In genomic region chr20:21520702-21521595, GRCh38 we compare ENCODE assay signal across 9 cellular contexts. TPM values are rescaled to one million over a fixed set of nuclear protein-coding genes. Genes with fewer than 3 reads are reported as not detected.
DNase-seq lines count a peak whose midpoint lies in the region; ATAC-seq and TF ChIP-seq lines count a peak whose summit lies in the region.
"Had no signal": no experiment of that assay in that cellular context is flagged by ENCODE, and none has a peak within 500 bp of the region (broad histone marks: within the 10 kb centered on the region; RNA-seq: fewer than 3 reads in every experiment).

No MANE protein-coding gene starts in this region.

- H3K36me3 Mint-ChIP-seq in stimulated activated naive CD8-positive, alpha-beta T cell treated with anti-CD3 and anti-CD28 coated beads, Interleukin-15, Interleukin-2, amounts not matched to agents 100 ng/mL and 50 ng/mL, for 24 hours (ENCODE audit: low read depth): no peaks in the 10 kb centered on the region

- no peak for DNase-seq in stimulated activated naive CD8-positive, alpha-beta T cell treated with anti-CD3 and anti-CD28 coated beads, Interleukin-15, Interleukin-2, amounts not matched to agents 100 U/mL and 50 U/mL, for 24 hours
- DNase-seq in NAMALWA (ENCODE audit: low spot score): no peak
- DNase-seq in cerebellum (ENCODE audit: low spot score): no peak
- DNase-seq in MG63: no peak
- no peak for DNase-seq in RPMI8226

- peaks cover 100% of the 10 kb centered on the region for H3K27me3 ChIP-seq in iPS-15b (ENCODE audit: control insufficient read depth, insufficient read depth, low read length)
- peaks cover 14% of the 10 kb centered on the region for H3K27me3 ChIP-seq in MG63

- peak overlapping the region; percentile 42 for H3K27ac Mint-ChIP-seq in stimulated activated naive CD8-positive, alpha-beta T cell treated with anti-CD3 and anti-CD28 coated beads, Interleukin-15, Interleukin-2, amounts not matched to agents 100 ng/mL and 50 ng/mL, for 24 hours

- peak overlapping the region; percentile 15 for H3K4me3 Mint-ChIP-seq in stimulated activated naive CD8-positive, alpha-beta T cell treated with anti-CD3 and anti-CD28 coated beads, Interleukin-15, Interleukin-2, amounts not matched to agents 100 ng/mL and 50 ng/mL, for 24 hours

- peak overlapping the region; percentile 56 for H3K4me3 ChIP-seq in iPS-15b (ENCODE audit: low read depth, low read length)
- no peak overlapping the region for H3K4me3 ChIP-seq in MG63
- H3K4me3 ChIP-seq: left lung had no signal

- no peak overlapping the region for H3K9ac ChIP-seq in iPS-15b (ENCODE audit: low read depth, low read length)

- peaks cover 89% of the 10 kb centered on the region for H3K27me3 Mint-ChIP-seq in stimulated activated naive CD8-positive, alpha-beta T cell treated with anti-CD3 and anti-CD28 coated beads, Interleukin-15, Interleukin-2, amounts not matched to agents 100 ng/mL and 50 ng/mL, for 24 hours

- H3K4me1 Mint-ChIP-seq in stimulated activated naive CD8-positive, alpha-beta T cell treated with anti-CD3 and anti-CD28 coated beads, Interleukin-15, Interleukin-2, amounts not matched to agents 100 ng/mL and 50 ng/mL, for 24 hours (ENCODE audit: low read depth): peaks cover 24% of the 10 kb centered on the region

- ATAC-seq in stimulated activated naive CD8-positive, alpha-beta T cell treated with anti-CD3 and anti-CD28 coated beads, Interleukin-15, Interleukin-2, amounts not matched to agents 100 U/mL and 50 U/mL, for 24 hours: no peak
- ATAC-seq: left lung had no signal

- peak; percentile 62 for TF ChIP-seq CTCF in VCaP (conservative IDR thresholded peaks at IDR 0.05)

- H3K4me1 ChIP-seq in iPS-15b (ENCODE audit: control insufficient read depth, insufficient read depth, low read length): peaks cover 15% of the 10 kb centered on the region

- H3K27ac ChIP-seq in VCaP: peak overlapping the region; percentile 75
- H3K27ac ChIP-seq: left lung had no signal

- no peaks in the 10 kb centered on the region for H3K9me3 ChIP-seq in iPS-15b (ENCODE audit: control insufficient read depth, insufficient read depth, low read length)
- no peaks in the 10 kb centered on the region for H3K9me3 ChIP-seq in MG63
- H3K9me3 ChIP-seq: left lung had no signal

- no peaks in the 10 kb centered on the region for H3K9me3 Mint-ChIP-seq in stimulated activated naive CD8-positive, alpha-beta T cell treated with anti-CD3 and anti-CD28 coated beads, Interleukin-15, Interleukin-2, amounts not matched to agents 100 ng/mL and 50 ng/mL, for 24 hours

- no peaks in the 10 kb centered on the region for H3K36me3 ChIP-seq in iPS-15b (ENCODE audit: control insufficient read depth, insufficient read depth, low read length)
- no peaks in the 10 kb centered on the region for H3K36me3 ChIP-seq in MG63
- H3K36me3 ChIP-seq: left lung had no signal

RNA-seq across cellular contexts. Expression of gene NKX2-2, which starts 7.1 kb away (rescaled TPM):
- 2.4 TPM for total RNA-seq in cerebellum
- 3.1 and 8.1 TPM in 2 replicates for total RNA-seq in MG63 (2014; rRNA removed; shearing (Covaris generic); ENCODE audit: low replicate concordance)
- total RNA-seq: left lung had no signal
